ENCODE assay signal across 9 cellular contexts in the genomic region with DNA sequence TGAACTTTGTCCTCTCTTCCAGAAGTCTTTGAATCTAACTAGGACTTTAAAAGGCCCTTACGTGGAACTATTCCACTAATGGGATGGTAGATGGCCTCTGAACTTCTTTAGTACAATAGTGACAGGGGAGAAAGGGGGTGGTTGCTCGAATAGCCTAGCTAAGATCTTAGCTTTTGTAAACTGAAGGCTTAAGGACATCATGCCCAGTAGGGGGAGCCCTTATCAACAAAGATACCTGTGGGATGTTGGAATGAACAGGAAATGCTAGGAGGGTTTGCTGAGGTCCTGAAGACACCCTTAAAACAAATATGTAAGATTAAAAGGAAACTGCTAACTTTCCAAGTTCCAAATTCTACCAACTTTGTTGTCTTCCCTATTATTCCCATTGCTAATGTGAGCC. TPM values are rescaled to one million over a fixed set of nuclear protein-coding genes. Genes with fewer than 3 reads are reported as not detected.
DNase-seq lines count a peak whose midpoint lies in the region; ATAC-seq and TF ChIP-seq lines count a peak whose summit lies in the region.
"Had no signal": no experiment of that assay in that cellular context is flagged by ENCODE, and none has a peak within 500 bp of the region (broad histone marks: within the 10 kb centered on the region; RNA-seq: fewer than 3 reads in every experiment).

No MANE protein-coding gene starts in this region.

- POLR2A ChIA-PET in Caco-2 (lab: Charles Lee) = no interaction called here

- H3K4me1 Mint-ChIP-seq in Caco-2 (ENCODE audit: low read depth, unreplicated experiment) = no peaks in the 10 kb centered on the region

- H3K27me3 ChIP-seq in Caco-2 (replicated peaks; ENCODE audit: control insufficient read depth, insufficient read depth, low read length) = no peaks in the 10 kb centered on the region
- H3K27me3 ChIP-seq in lower lobe of right lung (ENCODE audit: low read depth) = no peaks in the 10 kb centered on the region
- no peaks in the 10 kb centered on the region for H3K27me3 ChIP-seq in testis

- WGBS in testis, 2 donors = 19 to 30% methylated on average over 2 of the region's 2 CpGs

- no peak overlapping the region for H3K27ac ChIP-seq in lower lobe of right lung
- no peak overlapping the region for H3K27ac ChIP-seq in testis

- no TSS peak for BruUV-seq in Caco-2 (replicated peaks; lab: Mats Ljungman, UMichigan)

- TF ChIP-seq CTCF in Caco-2 (IDR thresholded peaks at IDR 0.05; ENCODE audit: insufficient read depth in 1 of 2, low read depth in 1 of 2, low read length in 1 of 2, severe bottlenecking in 1 of 2, unreplicated experiment in 1 of 2) (peak; percentile 46 to 59), lower lobe of right lung (IDR thresholded peaks at IDR 0.05) (peak; percentile 76), testis (IDR thresholded peaks at IDR 0.05) (peak in 2 of 3 experiments; percentile 40 to 47)

- H3K36me3 Mint-ChIP-seq in Caco-2 (ENCODE audit: insufficient read depth, unreplicated experiment) = no peaks in the 10 kb centered on the region

- intact Hi-C loops in Caco-2 (cut with micrococcal nuclease; ENCODE audit: unreplicated experiment) = loop anchor here (1.0 to 5.0 kb wide), 3 partner anchors 80 to 215 kb away; no protein-coding TSS in a partner anchor
- intact Hi-C loops in lower lobe of right lung (cut with DNase I) = no loop called here
- intact Hi-C loops in testis (cut with DNase I; ENCODE audit: low total_unique reads) = no loop called here

- TF ChIP-seq POLR2A in testis (IDR thresholded peaks at IDR 0.05) = no peak

- H3K9me3 Mint-ChIP-seq in Caco-2 (ENCODE audit: unreplicated experiment) = no peaks in the 10 kb centered on the region

- H3K27me3 Mint-ChIP-seq in Caco-2 (ENCODE audit: insufficient read depth, unreplicated experiment) = peaks cover 2% of the 10 kb centered on the region

- H3K4me1 ChIP-seq in Caco-2 (peaks cover 20% of the 10 kb centered on the region), lower lobe of right lung (peaks cover 44% of the 10 kb centered on the region), testis (no peaks in the 10 kb centered on the region)

- no peak overlapping the region for H3K4me3 ChIP-seq in Caco-2 (ENCODE audit: low read depth, low read length)
- no peak overlapping the region for H3K4me3 ChIP-seq in lower lobe of right lung
- no peak overlapping the region for H3K4me3 ChIP-seq in testis

- no peak overlapping the region for H3K27ac Mint-ChIP-seq in Caco-2 (ENCODE audit: unreplicated experiment)

- H3K4me3 Mint-ChIP-seq in Caco-2 (ENCODE audit: unreplicated experiment) = no peak overlapping the region

- ATAC-seq in GM19438 (IDR thresholded peaks at IDR 0.05; ENCODE audit: low read depth, unreplicated experiment) = peak; percentile 74
- peak; percentile 86 for ATAC-seq in SK-N-SH treated with all-trans-retinoic acid at 6 μM for 48 hours
- ATAC-seq in lower lobe of right lung = peak; percentile 65 to 66
- ATAC-seq in GM19023 (IDR thresholded peaks at IDR 0.05; ENCODE audit: unreplicated experiment) = no peak

- CTCF ChIA-PET in Caco-2 (lab: Charles Lee) = interaction anchor here (0.6 to 1.0 kb wide), 6 partner anchors 17 to 304 kb away, joined by 3 to 9 read pairs (median 3); no protein-coding TSS in a partner anchor

- DNase-seq in Caco-2 = peak; percentile 61 to 70
- DNase-seq in NCI-H1105 (lab: John Stamatoyannopoulos, UW) = peak; percentile 75
- peak; percentile 11 for DNase-seq in effector CD4-positive, alpha-beta T cell
- DNase-seq in lower lobe of right lung = no peak
- DNase-seq in testis = peak; percentile 75

- H3K9me3 ChIP-seq in Caco-2 = no peaks in the 10 kb centered on the region
- no peaks in the 10 kb centered on the region for H3K9me3 ChIP-seq in lower lobe of right lung
- no peaks in the 10 kb centered on the region for H3K9me3 ChIP-seq in testis

- H3K36me3 ChIP-seq in Caco-2 (ENCODE audit: control insufficient read depth, insufficient read depth, low read length) = no peaks in the 10 kb centered on the region
- H3K36me3 ChIP-seq in lower lobe of right lung = no peaks in the 10 kb centered on the region
- H3K36me3 ChIP-seq in testis (ENCODE audit: low read depth, missing control alignments) = no peaks in the 10 kb centered on the region

TF ChIP-seq in SK-N-SH treated with all-trans-retinoic acid at 6 μM for 48 hours, 23 proteins besides CTCF, POLR2A, EP300 and RAD21:
- TF ChIP-seq ZFP3 (CRISPR knock-in tag; IDR thresholded peaks at IDR 0.05) (no peak), ISL1 (CRISPR knock-in tag; IDR thresholded peaks at IDR 0.05) (no peak)

RNA-seq across cellular contexts. Expression of a gene that starts 33.2 kb away (rescaled TPM):
- total RNA-seq in Caco-2 (2022) (not detected in 2 replicates), lower lobe of right lung (0.41 TPM), testis (1 to 10 TPM; 1.7 to 3.1 TPM)
- polyA plus RNA-seq in testis (ENCODE audit: insufficient read depth, low read depth, low replicate concordance) = 0.53 TPM
- total RNA-seq: T-helper 1 cell treated with Interleukin-12 subunit alpha and Interleukin-12 subunit beta and Interleukin-4 antibody, amounts not matched to agents 30 ng/mL and 1 ng/mL, for 36 hours had no signal

RNA-seq across cellular contexts. Expression of a gene that starts 39.2 kb away (rescaled TPM):
- total RNA-seq in Caco-2 (2022) (0.18 TPM in 1 of 2 replicates, not detected in the other), lower lobe of right lung (3.3 TPM), testis (1 to 10 TPM in 1 of 2 donors, under 1 TPM in 1; 0.74 to 1.9 TPM)
- polyA plus RNA-seq in testis (ENCODE audit: insufficient read depth, low read depth, low replicate concordance) = 8.6 TPM
- total RNA-seq: T-helper 1 cell treated with Interleukin-12 subunit alpha and Interleukin-12 subunit beta and Interleukin-4 antibody, amounts not matched to agents 30 ng/mL and 1 ng/mL, for 36 hours had no signal
